14 cellular contexts compared by ENCODE assay signal in genomic region chr2:233408366-233409285, GRCh38. TPM values are rescaled to one million over a fixed set of nuclear protein-coding genes. Genes with fewer than 3 reads are reported as not detected.
DNase-seq lines count a peak whose midpoint lies in the region; ATAC-seq and TF ChIP-seq lines count a peak whose summit lies in the region.
"Had no signal": no experiment of that assay in that cellular context is flagged by ENCODE, and none has a peak within 500 bp of the region (broad histone marks: within the 10 kb centered on the region; RNA-seq: fewer than 3 reads in every experiment).

No MANE protein-coding gene starts in this region.

- WGBS in testis, 2 donors = 75 to 82% methylated on average over 9 of the region's 9 CpGs

- no peaks in the 10 kb centered on the region for H3K27me3 ChIP-seq in testis
- no peaks in the 10 kb centered on the region for H3K27me3 ChIP-seq in foreskin keratinocyte

- no peak for DNase-seq in activated T-cell treated with anti-CD3 and anti-CD28 coated beads, Interleukin-2, amount 50 U/mL, for 72 hours
- DNase-seq in activated T-cell treated with anti-CD3 and anti-CD28 coated beads, Interleukin-2, amount 50 U/mL, for 1 hour = no peak
- peak; percentile 6 for DNase-seq in NCI-H524 treated with DMSO at 0.1 percent for 48 hours (lab: John Stamatoyannopoulos, UW)
- DNase-seq in immature natural killer cell = peak in 1 of 3 donors; percentile 19
- DNase-seq in testis = peak; percentile 15
- no peak for DNase-seq in foreskin keratinocyte
- DNase-seq in DMS114 treated with DMSO at 0.1 percent for 48 hours (lab: John Stamatoyannopoulos, UW; ENCODE audit: unreplicated experiment) = no peak
- DNase-seq: activated T-cell treated with anti-CD3 and anti-CD28 coated beads, Interleukin-2, amount 50 U/mL, for 4 hours; GOT3; hypothalamus; NCI-H187; stimulated activated CD4-positive, alpha-beta T cell treated with anti-CD3 and anti-CD28 coated beads, Interleukin-2, amount 100 ng/mL, for 48 hours; trophoblast cell had no signal

- H3K4me3 ChIP-seq in testis = no peak overlapping the region

- H3K36me3 ChIP-seq in testis (ENCODE audit: low read depth, missing control alignments) = no peaks in the 10 kb centered on the region

- peaks cover 12% of the 10 kb centered on the region for H3K4me1 ChIP-seq in testis
- H3K4me1 ChIP-seq in foreskin keratinocyte = peaks cover 5% of the 10 kb centered on the region

- peak overlapping the region in 1 of 2 donors; percentile 60 for H3K4me3 Mint-ChIP-seq in activated T-cell treated with anti-CD3 and anti-CD28 coated beads, Interleukin-2, amount 50 U/mL, for 72 hours
- peak overlapping the region; percentile 64 to 79 (median 68) for H3K4me3 Mint-ChIP-seq in immature natural killer cell

- no peaks in the 10 kb centered on the region for H3K9me3 ChIP-seq in testis

- peaks cover 4% of the 10 kb centered on the region in 2 donors for H3K9me3 Mint-ChIP-seq in activated T-cell treated with anti-CD3 and anti-CD28 coated beads, Interleukin-2, amount 50 U/mL, for 72 hours
- no peaks in the 10 kb centered on the region for H3K9me3 Mint-ChIP-seq in immature natural killer cell

- peaks cover 60% of the 10 kb centered on the region for H3K4me1 Mint-ChIP-seq in activated T-cell treated with anti-CD3 and anti-CD28 coated beads, Interleukin-2, amount 50 U/mL, for 72 hours (ENCODE audit: low read depth)
- peaks cover 67 to 86% of the 10 kb centered on the region in 2 donors for H3K4me1 Mint-ChIP-seq in immature natural killer cell

- intact Hi-C loops in testis (cut with DNase I; ENCODE audit: low total_unique reads) = no loop called here

- H3K27ac ChIP-seq in testis = no peak overlapping the region
- no peak overlapping the region for H3K27ac ChIP-seq in foreskin keratinocyte

- no peaks in the 10 kb centered on the region for H3K27me3 Mint-ChIP-seq in activated T-cell treated with anti-CD3 and anti-CD28 coated beads, Interleukin-2, amount 50 U/mL, for 72 hours (ENCODE audit: low read depth)
- peaks cover 4 to 7% (median 4%) of the 10 kb centered on the region in 3 donors for H3K27me3 Mint-ChIP-seq in immature natural killer cell (ENCODE audit: low read depth in 3 of 3)

- ATAC-seq in activated T-cell treated with anti-CD3 and anti-CD28 coated beads, Interleukin-2, amount 50 U/mL, for 72 hours (replicated peaks in 1 of 2) = no peak
- ATAC-seq in foreskin keratinocyte (no peak), HG03354 (IDR thresholded peaks at IDR 0.05; ENCODE audit: poor library complexity, severe bottlenecking, unreplicated experiment) (no peak)

- TF ChIP-seq CTCF in testis (IDR thresholded peaks at IDR 0.05) (no peak), foreskin keratinocyte (conservative IDR thresholded peaks at IDR 0.05) (no peak)

- TF ChIP-seq POLR2A in testis (IDR thresholded peaks at IDR 0.05) = no peak

- peak overlapping the region; percentile 91 for H3K27ac Mint-ChIP-seq in activated T-cell treated with anti-CD3 and anti-CD28 coated beads, Interleukin-2, amount 50 U/mL, for 72 hours
- H3K27ac Mint-ChIP-seq in immature natural killer cell = peak overlapping the region; percentile 67 to 90 (median 84)

- H3K36me3 Mint-ChIP-seq in activated T-cell treated with anti-CD3 and anti-CD28 coated beads, Interleukin-2, amount 50 U/mL, for 72 hours (ENCODE audit: insufficient read depth in 2 of 2) = peaks cover 7 to 36% of the 10 kb centered on the region in 2 donors
- H3K36me3 Mint-ChIP-seq in immature natural killer cell = peaks cover 16 to 43% (median 26%) of the 10 kb centered on the region in 3 donors

RNA-seq across cellular contexts. Expression of gene DGKD, which starts 54.3 kb away (rescaled TPM):
- total RNA-seq in activated T-cell treated with anti-CD3 and anti-CD28 coated beads, Interleukin-2, amount 50 U/mL, for 72 hours = 10 to 100 TPM; 78.0 to 94.4 TPM
- 10 to 100 TPM; 15.9 to 60.6 (median 21.3) TPM for polyA plus RNA-seq in immature natural killer cell
- 10 to 100 TPM; 65.1 to 80.1 TPM for total RNA-seq in testis
- polyA plus RNA-seq in testis (ENCODE audit: insufficient read depth, low read depth, low replicate concordance) = 66.7 TPM
- total RNA-seq in foreskin keratinocyte = 7.5 TPM in 2 replicates
- polyA plus RNA-seq in foreskin keratinocyte = 2.6 and 2.8 TPM in 2 replicates

Comparison
In these comparisons a context has a peak if more than half of its experiments do, and no peak if none do; other contexts are left out.
1. DNase-seq: peak in NCI-H524 treated with DMSO at 0.1 percent for 48 hours (single experiment) and testis (single experiment); none in activated T-cell treated with anti-CD3 and anti-CD28 coated beads, Interleukin-2, amount 50 U/mL, for 72 hours (0 of 2), activated T-cell treated with anti-CD3 and anti-CD28 coated beads, Interleukin-2, amount 50 U/mL, for 1 hour (single experiment), foreskin keratinocyte (0 of 2) and DMS114 treated with DMSO at 0.1 percent for 48 hours (single experiment).